ENCODE assay signal across 1 cellular context in the genomic region with DNA sequence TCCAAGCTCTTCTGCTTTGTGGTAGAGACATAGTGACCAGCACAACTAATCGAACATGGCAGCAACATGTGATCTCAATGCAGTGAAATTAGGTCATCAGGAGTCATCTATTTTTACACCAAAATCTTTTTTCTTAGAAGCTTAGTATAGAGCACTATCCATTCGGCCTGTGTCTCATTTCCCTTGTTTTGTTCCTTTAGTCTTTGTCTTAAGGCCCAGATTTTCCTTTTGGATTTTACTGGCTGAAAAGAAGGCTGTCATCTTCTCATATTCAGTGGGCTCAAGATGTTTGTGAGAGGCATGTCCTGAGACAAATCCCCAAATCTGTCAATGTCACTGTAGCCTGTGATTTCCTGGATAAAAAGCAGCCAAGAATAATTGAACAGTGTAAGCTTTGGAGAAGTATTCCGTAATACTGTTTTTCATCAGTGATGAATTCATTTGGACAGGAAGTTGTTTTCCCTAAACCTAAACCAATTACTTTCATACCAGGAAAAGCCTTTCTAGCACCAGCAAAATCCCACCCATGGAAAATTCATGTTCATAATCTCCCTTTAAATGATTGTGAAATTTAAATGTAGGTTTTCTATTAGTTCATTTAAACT.
TF ChIP-seq lines count a peak whose summit lies in the region.

No MANE protein-coding gene starts in this region.

TF ChIP-seq in IMR-90, 13 proteins besides CTCF, POLR2A, EP300 and RAD21:
- TF ChIP-seq MXI1 (IDR thresholded peaks at IDR 0.05; ENCODE audit: borderline replicate concordance, low read depth, low read length), result no peak
- no peak for TF ChIP-seq RCOR1 (IDR thresholded peaks at IDR 0.05; ENCODE audit: insufficient replicate concordance, low read length)
- no peak for TF ChIP-seq CEBPB (IDR thresholded peaks at IDR 0.05; ENCODE audit: low read depth, low read length)
- no peak for TF ChIP-seq RFX5 (IDR thresholded peaks at IDR 0.05; ENCODE audit: low read depth, low read length)
- TF ChIP-seq, protein P1, sequence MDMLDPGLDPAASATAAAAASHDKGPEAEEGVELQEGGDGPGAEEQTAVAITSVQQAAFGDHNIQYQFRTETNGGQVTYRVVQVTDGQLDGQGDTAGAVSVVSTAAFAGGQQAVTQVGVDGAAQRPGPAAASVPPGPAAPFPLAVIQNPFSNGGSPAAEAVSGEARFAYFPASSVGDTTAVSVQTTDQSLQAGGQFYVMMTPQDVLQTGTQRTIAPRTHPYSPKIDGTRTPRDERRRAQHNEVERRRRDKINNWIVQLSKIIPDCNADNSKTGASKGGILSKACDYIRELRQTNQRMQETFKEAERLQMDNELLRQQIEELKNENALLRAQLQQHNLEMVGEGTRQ (IDR thresholded peaks at IDR 0.05; ENCODE audit: low read depth, low read length), result no peak
- TF ChIP-seq BHLHE40 (IDR thresholded peaks at IDR 0.05; ENCODE audit: low read depth, low read length), result no peak
- no peak for TF ChIP-seq FOS (IDR thresholded peaks at IDR 0.05; ENCODE audit: low read depth, low read length)
- TF ChIP-seq MAZ (IDR thresholded peaks at IDR 0.05; ENCODE audit: borderline replicate concordance, low read depth, low read length), result no peak
- TF ChIP-seq NFE2L2 (IDR thresholded peaks at IDR 0.05; ENCODE audit: low read depth, low read length), result no peak
- TF ChIP-seq, protein P2, sequence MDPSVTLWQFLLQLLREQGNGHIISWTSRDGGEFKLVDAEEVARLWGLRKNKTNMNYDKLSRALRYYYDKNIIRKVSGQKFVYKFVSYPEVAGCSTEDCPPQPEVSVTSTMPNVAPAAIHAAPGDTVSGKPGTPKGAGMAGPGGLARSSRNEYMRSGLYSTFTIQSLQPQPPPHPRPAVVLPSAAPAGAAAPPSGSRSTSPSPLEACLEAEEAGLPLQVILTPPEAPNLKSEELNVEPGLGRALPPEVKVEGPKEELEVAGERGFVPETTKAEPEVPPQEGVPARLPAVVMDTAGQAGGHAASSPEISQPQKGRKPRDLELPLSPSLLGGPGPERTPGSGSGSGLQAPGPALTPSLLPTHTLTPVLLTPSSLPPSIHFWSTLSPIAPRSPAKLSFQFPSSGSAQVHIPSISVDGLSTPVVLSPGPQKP (IDR thresholded peaks at IDR 0.05; ENCODE audit: borderline replicate concordance, low read depth, low read length), result no peak
- no peak for TF ChIP-seq CHD1 (IDR thresholded peaks at IDR 0.05; ENCODE audit: low read depth, low read length)
- TF ChIP-seq MAFK (IDR thresholded peaks at IDR 0.05; ENCODE audit: low read depth, low read length), result no peak
- no peak for TF ChIP-seq SMC3 (IDR thresholded peaks at IDR 0.05; ENCODE audit: low read depth, low read length)
